8 cellular contexts compared by ENCODE assay signal in the genomic region with DNA sequence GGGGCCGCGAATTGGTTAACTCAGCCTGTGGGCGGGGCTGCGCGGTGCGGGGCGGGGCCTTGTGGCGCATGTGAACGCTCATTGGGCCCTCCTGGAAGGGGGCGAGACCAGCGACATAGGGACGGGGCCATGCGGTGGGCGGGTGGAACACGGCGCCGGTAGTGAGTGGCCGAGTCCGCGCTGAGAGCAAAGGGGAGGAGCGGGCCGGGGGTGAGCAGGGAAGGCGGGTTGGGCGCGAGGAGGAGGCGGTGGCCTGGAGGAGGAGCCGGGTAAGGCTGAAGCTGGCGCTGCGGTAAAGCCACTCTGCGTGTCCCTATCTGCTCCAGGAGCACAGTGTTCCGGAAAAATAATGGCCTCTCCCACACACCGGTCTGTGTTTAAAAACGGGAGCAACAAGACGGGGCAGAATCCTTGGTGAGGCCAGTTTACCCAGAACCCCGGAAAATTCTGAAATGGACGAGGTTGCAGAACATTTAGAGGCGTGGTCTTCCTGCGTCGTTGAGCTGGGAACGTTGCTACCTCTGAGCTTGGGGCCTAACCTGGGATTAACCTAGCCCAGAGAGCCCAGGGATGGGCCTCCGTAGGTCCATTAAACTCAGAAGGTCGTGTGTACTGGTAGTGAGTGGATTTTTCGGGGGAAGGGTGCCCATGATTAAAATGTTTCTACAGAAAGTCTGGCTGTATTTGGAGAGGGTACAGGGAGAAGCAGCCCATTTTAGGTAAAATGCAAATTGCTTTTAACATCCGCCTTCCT. TPM values are rescaled to one million over a fixed set of nuclear protein-coding genes. Genes with fewer than 3 reads are reported as not detected.
DNase-seq lines count a peak whose midpoint lies in the region; TF ChIP-seq lines count a peak whose summit lies in the region.

No MANE protein-coding gene starts in this region.

- H3K4me3 Mint-ChIP-seq in HFFc6: peak overlapping the region; percentile 98
- H3K4me3 Mint-ChIP-seq in activated naive CD4-positive, alpha-beta T cell treated with anti-CD3 and anti-CD28 coated beads, Interleukin-2, amount 10 ng/mL, durations not matched to agents 7 days and 5 days: peak overlapping the region; percentile 91

- TF ChIP-seq CTCF in HFFc6 (IDR thresholded peaks at IDR 0.05) (no peak), suprapubic skin (IDR thresholded peaks at IDR 0.05) (no peak)

- WGBS in suprapubic skin: under 1% methylated on average over 40 of the region's 44 CpGs

- H3K9me3 ChIP-seq in suprapubic skin: no peaks in the 10 kb centered on the region

- peaks cover 12% of the 10 kb centered on the region for H3K36me3 Mint-ChIP-seq in HFFc6 (ENCODE audit: low read depth)
- H3K36me3 Mint-ChIP-seq in activated naive CD4-positive, alpha-beta T cell treated with anti-CD3 and anti-CD28 coated beads, Interleukin-2, amount 10 ng/mL, durations not matched to agents 7 days and 5 days: no peaks in the 10 kb centered on the region

- H3K27me3 Mint-ChIP-seq in HFFc6 (ENCODE audit: insufficient read depth): no peaks in the 10 kb centered on the region; the same call in 1 of the 2 replicates
- H3K27me3 Mint-ChIP-seq in activated naive CD4-positive, alpha-beta T cell treated with anti-CD3 and anti-CD28 coated beads, Interleukin-2, amount 10 ng/mL, durations not matched to agents 7 days and 5 days: peaks cover 4% of the 10 kb centered on the region

- peak; percentile 7 for TF ChIP-seq EP300 in suprapubic skin (IDR thresholded peaks at IDR 0.05)

- H3K27me3 ChIP-seq in suprapubic skin: no peaks in the 10 kb centered on the region

- peak in 1 of 2 donors; percentile 48 for TF ChIP-seq POLR2A in suprapubic skin (IDR thresholded peaks at IDR 0.05)

- no peaks in the 10 kb centered on the region for H3K36me3 ChIP-seq in suprapubic skin

- H3K27ac ChIP-seq in suprapubic skin: peak overlapping the region; percentile 96

- peak overlapping the region; percentile 53 for H3K4me3 ChIP-seq in suprapubic skin

- in situ Hi-C loops in SK-MEL-5 (cut with HindIII; ENCODE audit: low pct_unique_long_range_greater_than_20kb, low sequenced_read_pairs): no loop called here

- peaks cover 43% of the 10 kb centered on the region for H3K4me1 Mint-ChIP-seq in HFFc6 (ENCODE audit: low read depth)
- H3K4me1 Mint-ChIP-seq in activated naive CD4-positive, alpha-beta T cell treated with anti-CD3 and anti-CD28 coated beads, Interleukin-2, amount 10 ng/mL, durations not matched to agents 7 days and 5 days: peaks cover 30% of the 10 kb centered on the region

- peak; percentile 97 for DNase-seq in GM04504 (ENCODE audit: low read depth)
- peak; percentile 99 for DNase-seq in HFFc6
- DNase-seq in NAMALWA (ENCODE audit: low spot score): peak; percentile 100
- DNase-seq in SK-MEL-5 (ENCODE audit: low read depth, low spot score): peak; percentile 98
- DNase-seq in activated naive CD4-positive, alpha-beta T cell treated with anti-CD3 and anti-CD28 coated beads, Interleukin-2, amount 10 ng/mL, durations not matched to agents 7 days and 5 days: peak; percentile 100
- peak; percentile 98 for DNase-seq in germinal center (ENCODE audit: low spot score)
- DNase-seq in nucleus accumbens (lab: John Stamatoyannopoulos, UW): peak; percentile 83 to 100 (median 99)
- peak; percentile 100 for DNase-seq in suprapubic skin (ENCODE audit: low spot score in 2 of 2)

- H3K27ac Mint-ChIP-seq in HFFc6: peak overlapping the region; percentile 96
- H3K27ac Mint-ChIP-seq in activated naive CD4-positive, alpha-beta T cell treated with anti-CD3 and anti-CD28 coated beads, Interleukin-2, amount 10 ng/mL, durations not matched to agents 7 days and 5 days: peak overlapping the region; percentile 99

- peaks cover 55% of the 10 kb centered on the region for H3K4me1 ChIP-seq in suprapubic skin

- CTCF ChIA-PET in activated naive CD4-positive, alpha-beta T cell treated with anti-CD3 and anti-CD28 coated beads, Interleukin-2, amount 10 ng/mL, durations not matched to agents 7 days and 5 days (lab: Charles Lee): interaction anchor here (0.7 to 1.1 kb wide), 4 partner anchors 31 to 318 kb away, joined by 3 to 4 read pairs (median 3); no protein-coding TSS in a partner anchor

- no peaks in the 10 kb centered on the region for H3K9me3 Mint-ChIP-seq in HFFc6
- H3K9me3 Mint-ChIP-seq in activated naive CD4-positive, alpha-beta T cell treated with anti-CD3 and anti-CD28 coated beads, Interleukin-2, amount 10 ng/mL, durations not matched to agents 7 days and 5 days: no peaks in the 10 kb centered on the region

RNA-seq across cellular contexts. Expression of a gene that starts 0.5 kb away (rescaled TPM):
- 10 to 100 TPM; 19.7 to 25.5 (median 21.4) TPM for total RNA-seq in HFFc6 (2021; fragmentation: NEBNext Ultra II Directional; extraction: Animal tissue kit (Norgen Biotek cat#: 25700))
- 27.1 and 38.3 TPM in 2 replicates for total RNA-seq in SK-MEL-5 (2014; rRNA removed; shearing (Covaris generic))
- 41.4 and 41.7 TPM in 2 replicates for polyA plus RNA-seq in SK-MEL-5 (2015; cell fraction: cytosol; rRNA removed)
- 9.6 and 13.6 TPM in 2 replicates for polyA plus RNA-seq in SK-MEL-5 (2015; cell fraction: nucleus; rRNA removed)
- total RNA-seq in suprapubic skin: 100 to 1,000 TPM; 197 to 538 (median 406) TPM

RNA-seq across cellular contexts. Expression of a gene that starts 32.6 kb away (rescaled TPM):
- total RNA-seq in HFFc6 (2021; fragmentation: NEBNext Ultra II Directional; extraction: Animal tissue kit (Norgen Biotek cat#: 25700)): 10 to 100 TPM; 28.0 to 34.8 (median 30.9) TPM
- 30.0 and 35.7 TPM in 2 replicates for total RNA-seq in SK-MEL-5 (2014; rRNA removed; shearing (Covaris generic))
- 18.6 and 28.8 TPM in 2 replicates for polyA plus RNA-seq in SK-MEL-5 (2015; cell fraction: cytosol; rRNA removed)
- 10.3 and 14.4 TPM in 2 replicates for polyA plus RNA-seq in SK-MEL-5 (2015; cell fraction: nucleus; rRNA removed)
- total RNA-seq in suprapubic skin: 10 to 100 TPM; 19.8 to 33.4 (median 23.5) TPM

RNA-seq across cellular contexts. Expression of a gene that starts 32.7 kb away (rescaled TPM):
- total RNA-seq in HFFc6 (2021; fragmentation: NEBNext Ultra II Directional; extraction: Animal tissue kit (Norgen Biotek cat#: 25700)): 10 to 100 TPM; 12.9 to 16.0 (median 14.8) TPM
- total RNA-seq in SK-MEL-5 (2014; rRNA removed; shearing (Covaris generic)): 8.6 and 9.9 TPM in 2 replicates
- 6.3 and 9.5 TPM in 2 replicates for polyA plus RNA-seq in SK-MEL-5 (2015; cell fraction: cytosol; rRNA removed)
- 3.6 and 5.3 TPM in 2 replicates for polyA plus RNA-seq in SK-MEL-5 (2015; cell fraction: nucleus; rRNA removed)
- 10 to 100 TPM in 1 of 4 donors, 1 to 10 TPM in 3; 4.7 to 13.7 (median 5.8) TPM for total RNA-seq in suprapubic skin

Comparison
In these comparisons a context has a peak if more than half of its experiments do, and no peak if none do; other contexts are left out.
1. Peak in every context shown above with its lines: DNase-seq, H3K4me3 ChIP-seq and H3K27ac ChIP-seq.